26 cellular contexts compared by ENCODE assay signal in the genomic region with DNA sequence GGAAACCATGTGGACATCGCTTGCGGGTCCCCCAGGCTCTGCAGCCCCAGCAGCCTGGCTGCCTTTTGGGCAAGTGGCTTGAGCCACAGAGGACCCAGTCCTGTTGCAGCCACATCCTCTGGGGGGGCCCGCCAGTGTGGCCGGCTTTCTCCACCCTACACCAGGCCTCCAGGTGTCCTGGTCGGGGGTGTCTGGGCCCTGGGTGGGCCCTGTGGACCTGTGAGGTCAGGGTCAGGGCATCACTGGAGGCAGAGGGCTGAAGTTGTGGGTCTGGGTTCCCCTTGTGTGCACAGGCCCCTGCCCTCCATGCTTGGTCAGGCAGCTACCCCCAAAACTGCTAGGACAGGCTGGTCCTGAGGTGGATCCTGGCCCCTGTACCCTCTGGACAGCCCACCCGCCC. TPM values are rescaled to one million over a fixed set of nuclear protein-coding genes. Genes with fewer than 3 reads are reported as not detected.
"Had no signal": no experiment of that assay in that cellular context is flagged by ENCODE, and none has a peak within 500 bp of the region (broad histone marks: within the 10 kb centered on the region; RNA-seq: fewer than 3 reads in every experiment).

No MANE protein-coding gene starts in this region.

- H3K4me1 ChIP-seq: colonic mucosa, lower lobe of right lung, neural progenitor cell, psoas muscle had no signal

- H3K36me3 ChIP-seq: colonic mucosa, neural progenitor cell, ovary had no signal

- H3K27ac ChIP-seq: colonic mucosa, left ventricle myocardium inferior, lower lobe of right lung, neural progenitor cell, ovary, psoas muscle, sigmoid colon, stomach, thyroid gland had no signal

- H3K27me3 Mint-ChIP-seq: central memory CD8-positive, alpha-beta T cell had no signal

- H3K27me3 ChIP-seq: colonic mucosa, neural progenitor cell, ovary, sigmoid colon, stomach, thyroid gland had no signal

- H3K4me3 ChIP-seq: colonic mucosa, left ventricle myocardium inferior, lower lobe of right lung, neural progenitor cell, ovary, psoas muscle, sigmoid colon, stomach, thyroid gland had no signal

- DNase-seq: colonic mucosa; dermis blood vessel endothelial cell; effector memory CD4-positive, alpha-beta T cell; hypothalamus; immature natural killer cell; islet precursor cell; kidney glomerular epithelial cell; left colon; left ventricle myocardium inferior; lower lobe of right lung; nucleus accumbens; ovary; posterior cingulate gyrus; psoas muscle; sigmoid colon; stimulated activated CD4-positive, alpha-beta T cell treated with anti-CD3 and anti-CD28 coated beads, Interleukin-2, amount 100 ng/mL, for 24 hours; stimulated activated CD4-positive, alpha-beta T cell treated with anti-CD3 and anti-CD28 coated beads, Interleukin-4, amount 100 ng/mL, for 24 hours; stimulated activated naive CD4-positive, alpha-beta T cell; stomach; thyroid gland; trophoblast cell had no signal

- ATAC-seq: lower lobe of right lung, right cardiac atrium had no signal

- H3K27ac Mint-ChIP-seq: nephron, neural progenitor cell had no signal

- H3K9me3 Mint-ChIP-seq: central memory CD8-positive, alpha-beta T cell; immature natural killer cell; nephron; neural progenitor cell had no signal

- H3K4me3 Mint-ChIP-seq: central memory CD8-positive, alpha-beta T cell; nephron; neural progenitor cell had no signal

- FAIRE-seq: frontal cortex had no signal

- H3K9ac ChIP-seq: neural progenitor cell had no signal

- H2AFZ ChIP-seq: neural progenitor cell had no signal

- H3K9me3 ChIP-seq: colonic mucosa, left ventricle myocardium inferior, lower lobe of right lung, ovary, psoas muscle, sigmoid colon, stomach, thyroid gland had no signal

- H3K4me2 ChIP-seq: neural progenitor cell had no signal

RNA-seq across cellular contexts. Expression of gene MSANTD1, which starts 3.3 kb away (rescaled TPM):
- polyA plus RNA-seq: immature natural killer cell had no signal
